In the genomic region with DNA sequence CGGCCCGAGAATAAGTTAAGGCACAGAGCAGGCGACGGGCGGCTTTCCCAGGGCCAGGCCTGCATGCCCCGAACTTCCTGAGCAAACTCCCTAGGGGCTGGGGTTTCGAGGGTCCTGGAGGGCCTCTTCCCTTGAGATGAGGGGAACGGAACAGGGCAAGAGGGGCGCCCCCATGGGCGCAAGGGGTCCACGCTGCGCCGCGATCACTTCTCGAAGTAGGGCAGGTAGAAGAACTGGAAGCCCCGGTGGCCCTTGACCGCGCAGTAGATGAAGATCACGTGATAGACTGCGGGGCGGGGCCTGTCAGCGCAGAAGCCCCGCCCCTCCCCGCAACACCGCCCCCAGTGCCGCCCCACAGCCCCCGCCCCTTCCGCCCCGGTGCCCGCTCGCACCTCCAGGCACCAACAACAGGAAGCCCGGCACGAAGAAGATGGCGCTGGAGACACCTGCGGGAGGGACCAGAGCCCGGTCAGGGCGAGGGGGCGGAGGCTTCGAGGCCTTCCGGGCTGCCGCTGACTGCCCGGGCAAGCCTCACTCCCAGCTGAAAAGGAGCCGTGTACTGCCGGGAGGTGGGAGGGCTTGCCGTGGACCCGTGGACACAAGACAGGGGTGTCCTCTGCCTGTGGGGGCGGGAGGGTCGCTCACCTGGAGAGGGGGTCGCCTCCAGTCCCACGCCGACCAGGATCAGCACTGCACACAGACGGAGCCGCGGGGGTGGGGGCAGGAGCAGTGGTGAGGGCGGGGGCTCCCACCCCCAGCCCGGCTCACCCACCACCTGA, we compare ENCODE assay signal across 8 cellular contexts. TPM values are rescaled to one million over a fixed set of nuclear protein-coding genes. Genes with fewer than 3 reads are reported as not detected.
DNase-seq lines count a peak whose midpoint lies in the region; ATAC-seq and TF ChIP-seq lines count a peak whose summit lies in the region.

No MANE protein-coding gene starts in this region.

- no peaks in the 10 kb centered on the region for H3K27me3 ChIP-seq in layer of hippocampus (ENCODE audit: control insufficient read depth, insufficient read depth, low read length)

- H3K36me3 Mint-ChIP-seq in chondrocyte (ENCODE audit: low read depth) = no peaks in the 10 kb centered on the region

- TF ChIP-seq CTCF in GM13976 (IDR thresholded peaks at IDR 0.05; ENCODE audit: borderline replicate concordance, control extremely low read depth, extremely low read depth, insufficient read depth, missing control alignments) = no peak
- TF ChIP-seq CTCF in chondrocyte (IDR thresholded peaks at IDR 0.05) = peak; percentile 17

- no peaks in the 10 kb centered on the region for H3K27me3 Mint-ChIP-seq in chondrocyte (ENCODE audit: low read depth)

- in situ Hi-C loops in GM13976 (cut with MboI; ENCODE audit: low sequenced_read_pairs, unreplicated experiment) = no loop called here

- peak; percentile 40 for ATAC-seq in HG02973 (IDR thresholded peaks at IDR 0.05; ENCODE audit: unreplicated experiment)

- DNase-seq in GM13976 (ENCODE audit: low spot score) (peak; percentile 96), NCI-H2171 treated with DMSO at 0.1 percent for 48 hours (lab: John Stamatoyannopoulos, UW) (peak; percentile 93), chondrocyte (ENCODE audit: low spot score) (peak; percentile 93), NCI-H446 treated with DMSO at 0.1 percent for 48 hours (lab: John Stamatoyannopoulos, UW) (no peak)
- peak; percentile 88 for DNase-seq in activated CD4-positive, alpha-beta T cell treated with anti-CD3 and anti-CD28 coated beads for 1 hour
- peak; percentile 82 to 91 for DNase-seq in stimulated activated CD4-positive, alpha-beta T cell treated with anti-CD3 and anti-CD28 coated beads, Interleukin-1b, Interleukin-23, amount 100 ng/mL, for 1 hour (ENCODE audit: low read depth in 2 of 2)

- H3K4me3 Mint-ChIP-seq in chondrocyte (ENCODE audit: unreplicated experiment) = peak overlapping the region; percentile 72

- H3K27ac ChIP-seq in layer of hippocampus (ENCODE audit: low read depth, low read length) = peak overlapping the region; percentile 92

- H3K4me1 Mint-ChIP-seq in chondrocyte (ENCODE audit: low read depth) = peaks cover 30% of the 10 kb centered on the region

- H3K9me3 Mint-ChIP-seq in chondrocyte (ENCODE audit: low read depth) = no peaks in the 10 kb centered on the region

- H3K27ac Mint-ChIP-seq in chondrocyte (ENCODE audit: unreplicated experiment) = peak overlapping the region; percentile 75

RNA-seq across cellular contexts. Expression of gene TMEM134, which starts 4.5 kb away (rescaled TPM):
- total RNA-seq in chondrocyte = 50.9 to 62.4 TPM (median 57.1 TPM) in 3 replicates

RNA-seq across cellular contexts. Expression of gene CABP4, which starts 9.4 kb away (rescaled TPM):
- not detected in 3 replicates for total RNA-seq in chondrocyte

RNA-seq across cellular contexts. Expression of gene GPR152, which starts 12.1 kb away (rescaled TPM):
- total RNA-seq in chondrocyte = not detected in 3 replicates

RNA-seq across cellular contexts. Expression of gene AIP, which starts 18.2 kb away (rescaled TPM):
- 53.6 to 58.8 TPM (median 54.3 TPM) in 3 replicates for total RNA-seq in chondrocyte

RNA-seq across cellular contexts. Expression of gene CORO1B, which starts 21.3 kb away (rescaled TPM):
- total RNA-seq in chondrocyte = 74.7 to 80.9 TPM (median 80.1 TPM) in 3 replicates
